Comparison of ENCODE assay signal across 15 cellular contexts in the genomic region with DNA sequence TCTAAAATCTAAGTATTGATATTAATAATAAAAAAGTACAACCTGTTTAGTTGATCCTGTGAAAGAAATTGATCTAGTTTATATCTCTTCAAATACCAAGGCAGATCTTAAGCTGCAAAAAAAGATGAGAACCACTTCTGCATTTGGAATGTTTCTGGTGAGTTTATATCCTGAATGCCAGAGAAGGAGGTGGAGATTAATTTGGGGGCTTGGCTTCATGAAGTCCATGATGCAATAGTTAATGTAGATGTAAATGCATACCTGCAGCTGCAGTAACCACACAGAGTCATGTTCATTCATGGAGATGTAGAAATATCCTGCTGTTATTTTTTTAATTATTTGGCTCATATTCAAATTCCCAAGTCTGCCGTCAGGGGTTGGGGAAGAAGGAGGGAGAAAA. TPM values are rescaled to one million over a fixed set of nuclear protein-coding genes. Genes with fewer than 3 reads are reported as not detected.
DNase-seq lines count a peak whose midpoint lies in the region; ATAC-seq and TF ChIP-seq lines count a peak whose summit lies in the region.
"Had no signal": no experiment of that assay in that cellular context is flagged by ENCODE, and none has a peak within 500 bp of the region (broad histone marks: within the 10 kb centered on the region; RNA-seq: fewer than 3 reads in every experiment).

A gene with protein sequence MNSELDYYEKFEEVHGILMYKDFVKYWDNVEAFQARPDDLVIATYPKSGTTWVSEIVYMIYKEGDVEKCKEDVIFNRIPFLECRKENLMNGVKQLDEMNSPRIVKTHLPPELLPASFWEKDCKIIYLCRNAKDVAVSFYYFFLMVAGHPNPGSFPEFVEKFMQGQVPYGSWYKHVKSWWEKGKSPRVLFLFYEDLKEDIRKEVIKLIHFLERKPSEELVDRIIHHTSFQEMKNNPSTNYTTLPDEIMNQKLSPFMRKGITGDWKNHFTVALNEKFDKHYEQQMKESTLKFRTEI (minus strand): TSS at position 139 of the 400 bp plus-strand sequence. CDS start 2,501 bp downstream, outside the sequence.

- H3K27ac Mint-ChIP-seq in WTC11 (no peak within 1 kb of the TSS), progenitor cell of endocrine pancreas (no peak within 1 kb of the TSS), osteocyte (ENCODE audit: unreplicated experiment) (no peak within 1 kb of the TSS)
- no peak within 1 kb of the TSS for H3K27ac Mint-ChIP-seq in CD4-positive, alpha-beta T cell
- H3K27ac Mint-ChIP-seq: H9 had no signal

- H3K27me3 Mint-ChIP-seq in WTC11 (ENCODE audit: low read depth) (no peaks in the 10 kb centered on the region), progenitor cell of endocrine pancreas (no peaks in the 10 kb centered on the region), osteocyte (ENCODE audit: unreplicated experiment) (peaks cover 3% of the 10 kb centered on the region)
- H3K27me3 Mint-ChIP-seq in CD4-positive, alpha-beta T cell, result no peaks in the 10 kb centered on the region

- peak; percentile 29 for DNase-seq in HT1080 (ENCODE audit: low read depth)
- DNase-seq in WTC11 (ENCODE audit: low spot score), result no peak
- peak; percentile 93 for DNase-seq in fibroblast of pulmonary artery (ENCODE audit: low read depth)
- DNase-seq in progenitor cell of endocrine pancreas (ENCODE audit: low spot score, unreplicated experiment), result no peak
- no peak for DNase-seq in CD4-positive, alpha-beta T cell
- no peak for DNase-seq in osteocyte (ENCODE audit: extremely low spot score, unreplicated experiment)
- DNase-seq in cortex of kidney (lab: John Stamatoyannopoulos, UW), result no peak
- DNase-seq: central memory CD4-positive, alpha-beta T cell; DMS 273 treated with DMSO at 0.1 percent for 48 hours; H9 had no signal

- TF ChIP-seq CTCF in WTC11 (IDR thresholded peaks at IDR 0.05), result no peak
- TF ChIP-seq CTCF in fibroblast of pulmonary artery (IDR thresholded peaks at IDR 0.05; ENCODE audit: low read length, missing control alignments), result no peak
- TF ChIP-seq CTCF in progenitor cell of endocrine pancreas (IDR thresholded peaks at IDR 0.05; ENCODE audit: unreplicated experiment), result no peak
- no peak for TF ChIP-seq CTCF in CD4-positive, alpha-beta T cell (IDR thresholded peaks at IDR 0.05)
- no peak for TF ChIP-seq CTCF in osteocyte (IDR thresholded peaks at IDR 0.05)

- peak within 1 kb of the TSS; percentile 64 for H3K4me3 ChIP-seq in fibroblast of pulmonary artery (replicated peaks; ENCODE audit: low read depth, low read length)
- H3K4me3 ChIP-seq: esophagus muscularis mucosa had no signal

- POLR2A ChIA-PET in WTC11 (lab: Charles Lee), result no interaction called here
- POLR2A ChIA-PET in CD4-positive, alpha-beta T cell (lab: Charles Lee), result no interaction called here

- H3K27me3 ChIP-seq in CD4-positive, alpha-beta T cell (ENCODE audit: control insufficient read depth, insufficient read depth, low read length), result no peaks in the 10 kb centered on the region
- H3K27me3 ChIP-seq: esophagus muscularis mucosa had no signal

- ATAC-seq in WTC11 (no peak), HG02623 (IDR thresholded peaks at IDR 0.05; ENCODE audit: unreplicated experiment) (no peak)
- ATAC-seq in CD4-positive, alpha-beta T cell (ENCODE audit: poor library complexity), result no peak

- H3K9me3 Mint-ChIP-seq in WTC11 (no peaks in the 10 kb centered on the region), progenitor cell of endocrine pancreas (ENCODE audit: low read depth) (peaks cover 4% of the 10 kb centered on the region), osteocyte (ENCODE audit: unreplicated experiment) (no peaks in the 10 kb centered on the region)
- no peaks in the 10 kb centered on the region for H3K9me3 Mint-ChIP-seq in CD4-positive, alpha-beta T cell
- H3K9me3 Mint-ChIP-seq: H9 had no signal

- H3K4me3 Mint-ChIP-seq in WTC11, result no peak within 1 kb of the TSS
- no peak within 1 kb of the TSS for H3K4me3 Mint-ChIP-seq in progenitor cell of endocrine pancreas (ENCODE audit: low read depth)
- H3K4me3 Mint-ChIP-seq in CD4-positive, alpha-beta T cell, result no peak within 1 kb of the TSS
- H3K4me3 Mint-ChIP-seq in osteocyte (ENCODE audit: unreplicated experiment), result no peak within 1 kb of the TSS
- H3K4me3 Mint-ChIP-seq: H9 had no signal

- H3K36me3 Mint-ChIP-seq in WTC11, result no peaks in the 10 kb centered on the region
- H3K36me3 Mint-ChIP-seq in progenitor cell of endocrine pancreas (ENCODE audit: insufficient read depth), result no peaks in the 10 kb centered on the region
- H3K36me3 Mint-ChIP-seq in CD4-positive, alpha-beta T cell (ENCODE audit: low read depth), result no peaks in the 10 kb centered on the region
- H3K36me3 Mint-ChIP-seq in osteocyte (ENCODE audit: unreplicated experiment), result no peaks in the 10 kb centered on the region

- CTCF ChIA-PET in WTC11 (lab: Charles Lee), result no interaction called here
- CTCF ChIA-PET in CD4-positive, alpha-beta T cell (lab: Charles Lee), result no interaction called here

- H3K27ac ChIP-seq in CD4-positive, alpha-beta T cell (ENCODE audit: low read depth, low read length), result no peak within 1 kb of the TSS
- H3K27ac ChIP-seq: esophagus muscularis mucosa, HL-60 had no signal

- no peaks in the 10 kb centered on the region for H3K4me1 Mint-ChIP-seq in WTC11
- peaks cover 4% of the 10 kb centered on the region for H3K4me1 Mint-ChIP-seq in progenitor cell of endocrine pancreas (ENCODE audit: low read depth)
- H3K4me1 Mint-ChIP-seq in CD4-positive, alpha-beta T cell (ENCODE audit: low read depth), result no peaks in the 10 kb centered on the region
- H3K4me1 Mint-ChIP-seq in osteocyte (ENCODE audit: unreplicated experiment), result no peaks in the 10 kb centered on the region
- H3K4me1 Mint-ChIP-seq: H9 had no signal

- no peaks in the 10 kb centered on the region for H3K9me3 ChIP-seq in CD4-positive, alpha-beta T cell (ENCODE audit: control insufficient read depth, low read length)
- H3K9me3 ChIP-seq: esophagus muscularis mucosa had no signal

- intact Hi-C loops in CD4-positive, alpha-beta T cell (cut with DNase I, micrococcal nuclease), result no loop called here

TF ChIP-seq in WTC11, 78 proteins besides CTCF, POLR2A, EP300 and RAD21:
- TF ChIP-seq, protein P1, sequence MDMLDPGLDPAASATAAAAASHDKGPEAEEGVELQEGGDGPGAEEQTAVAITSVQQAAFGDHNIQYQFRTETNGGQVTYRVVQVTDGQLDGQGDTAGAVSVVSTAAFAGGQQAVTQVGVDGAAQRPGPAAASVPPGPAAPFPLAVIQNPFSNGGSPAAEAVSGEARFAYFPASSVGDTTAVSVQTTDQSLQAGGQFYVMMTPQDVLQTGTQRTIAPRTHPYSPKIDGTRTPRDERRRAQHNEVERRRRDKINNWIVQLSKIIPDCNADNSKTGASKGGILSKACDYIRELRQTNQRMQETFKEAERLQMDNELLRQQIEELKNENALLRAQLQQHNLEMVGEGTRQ (CRISPR knock-in tag; IDR thresholded peaks at IDR 0.05), result no peak
- 0 out of 2 replicates have a peak, but pooled peaks have one; percentile 12 for TF ChIP-seq GABPB1 (CRISPR knock-in tag; IDR thresholded peaks at IDR 0.05)

RNA-seq across cellular contexts. Expression of the gene that starts here (rescaled TPM):
- total RNA-seq in HT1080 (2014; rRNA removed; shearing (Covaris generic)), result 0.11 TPM in 1 of 2 replicates, not detected in the other
- not detected in 2 replicates for polyA plus RNA-seq in HT1080 (2015; cell fraction: cytosol; rRNA removed)
- 0.33 TPM in 1 of 2 replicates, not detected in the other for polyA plus RNA-seq in HT1080 (2015; cell fraction: nucleus; rRNA removed)
- not detected in 3 replicates for total RNA-seq in WTC11 (2021)
- 15.3 and 24.9 TPM in 2 replicates for total RNA-seq in progenitor cell of endocrine pancreas
- not detected for total RNA-seq in CD4-positive, alpha-beta T cell
- 5.1 and 6.6 TPM in 2 replicates for total RNA-seq in osteocyte
- total RNA-seq: esophagus muscularis mucosa, H9, omental fat pad, SK-MEL-5 had no signal

Comparison
In these comparisons a context has a peak if more than half of its experiments do, and no peak if none do; other contexts are left out.
1. Peak in DNase-seq in HT1080; RNA of the gene not detected or under 1 TPM.